In the genomic region with DNA sequence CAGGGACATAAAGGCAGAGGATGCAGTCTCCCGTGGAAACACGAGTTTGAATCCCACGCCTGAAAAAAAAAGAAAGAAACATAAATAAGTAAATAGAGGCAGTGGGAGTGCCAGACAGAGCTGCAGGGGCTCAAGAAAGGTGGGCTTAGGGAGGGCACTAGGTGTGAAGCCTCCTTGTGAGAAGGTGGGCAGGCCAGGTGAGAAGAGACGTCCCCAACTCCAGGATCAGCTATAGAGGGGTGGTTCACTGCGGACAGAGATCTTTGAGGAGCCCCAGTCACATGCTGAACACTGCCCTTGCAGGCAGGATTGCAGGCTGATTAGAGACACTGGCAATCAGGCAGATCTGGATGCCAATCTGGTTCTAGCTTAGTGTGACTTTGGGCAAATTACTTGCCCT, we compare ENCODE assay signal across 28 cellular contexts.
A peak's percentile ranks its signal among the peaks of the same experiment; 100 is the strongest.
DNase-seq lines count a peak whose midpoint lies in the region; ATAC-seq, FAIRE-seq and TF ChIP-seq lines count a peak whose summit lies in the region.
"Had no signal": no experiment of that assay in that cellular context is flagged by ENCODE, and none has a peak within 500 bp of the region (broad histone marks: within the 10 kb centered on the region; RNA-seq: fewer than 3 reads in every experiment).

No MANE protein-coding gene starts in this region.

- H3K4me3 ChIP-seq in Peyer's patch, result no peak overlapping the region
- H3K4me3 ChIP-seq in astrocyte (ENCODE audit: insufficient read depth, low read depth, low read length), result no peak overlapping the region
- H3K4me3 ChIP-seq in smooth muscle cell, result no peak overlapping the region
- H3K4me3 ChIP-seq: breast epithelium, MG63, prostate gland had no signal

- no peak for TF ChIP-seq CTCF in Peyer's patch (IDR thresholded peaks at IDR 0.05)
- TF ChIP-seq CTCF in astrocyte (IDR thresholded peaks at IDR 0.05; ENCODE audit: insufficient read depth, low read depth, low read length), result no peak
- TF ChIP-seq CTCF in nephron (IDR thresholded peaks at IDR 0.05; ENCODE audit: unreplicated experiment in 3 of 3), result no peak
- no peak for TF ChIP-seq CTCF in smooth muscle cell (IDR thresholded peaks at IDR 0.05; ENCODE audit: borderline replicate concordance, insufficient read depth, poor library complexity, severe bottlenecking)

- H3K4me1 ChIP-seq in Peyer's patch, result no peaks in the 10 kb centered on the region
- peaks cover 37% of the 10 kb centered on the region for H3K4me1 ChIP-seq in astrocyte (ENCODE audit: insufficient read depth, low read length)
- H3K4me1 ChIP-seq in smooth muscle cell (ENCODE audit: low read depth), result peaks cover 25% of the 10 kb centered on the region
- H3K4me1 ChIP-seq: breast epithelium, prostate gland had no signal

- peak overlapping the region; percentile 22 for H3K27ac Mint-ChIP-seq in astrocyte (ENCODE audit: unreplicated experiment)
- peak overlapping the region; percentile 40 to 91 (median 63) for H3K27ac Mint-ChIP-seq in nephron
- H3K27ac Mint-ChIP-seq in stimulated activated naive B cell treated with anti-CD40 and anti-IgM and Interleukin-4, amounts not matched to agents 10 μg/mL and 1 μg/mL and 100 μg/mL, for 72 hours, result no peak overlapping the region
- H3K27ac Mint-ChIP-seq: activated CD8-positive, alpha-beta T cell treated with anti-CD3 and anti-CD28 coated beads, Interleukin-2, amount 10 ng/mL, durations not matched to agents 7 days and 5 days; activated T-helper 2 cell treated with anti-CD3 and anti-CD28 coated beads, Interferon-gamma antibody, Interleukin-2, Interleukin-4, amounts not matched to agents 10 μg/mL and 5 μg/mL and 100 μg/mL, durations not matched to agents 14 hours and 24 hours and 36 hours; CD8-positive, alpha-beta memory T cell; T-helper 2 cell treated with Interferon-gamma antibody and Interleukin-4, amounts not matched to agents 5 μg/mL and 100 μg/mL, for 36 hours had no signal

- H3K4me1 Mint-ChIP-seq in astrocyte (ENCODE audit: low read depth, unreplicated experiment) (peaks cover 40% of the 10 kb centered on the region), nephron (peaks cover 72% of the 10 kb centered on the region)
- peaks cover 15 to 22% of the 10 kb centered on the region in 2 donors for H3K4me1 Mint-ChIP-seq in stimulated activated naive B cell treated with anti-CD40 and anti-IgM and Interleukin-4, amounts not matched to agents 10 μg/mL and 1 μg/mL and 100 μg/mL, for 72 hours
- H3K4me1 Mint-ChIP-seq: CD8-positive, alpha-beta memory T cell had no signal

- H3K9me3 Mint-ChIP-seq in astrocyte (ENCODE audit: unreplicated experiment), result peaks cover 5% of the 10 kb centered on the region
- H3K9me3 Mint-ChIP-seq in nephron, result no peaks in the 10 kb centered on the region
- H3K9me3 Mint-ChIP-seq in stimulated activated naive B cell treated with anti-CD40 and anti-IgM and Interleukin-4, amounts not matched to agents 10 μg/mL and 1 μg/mL and 100 μg/mL, for 72 hours, result peaks cover 2 to 4% of the 10 kb centered on the region in 2 donors
- H3K9me3 Mint-ChIP-seq: activated naive CD4-positive, alpha-beta T cell treated with anti-CD3 and anti-CD28 coated beads, Interleukin-2, amount 50 U/mL, for 72 hours; activated T-helper 2 cell treated with anti-CD3 and anti-CD28 coated beads, Interferon-gamma antibody, Interleukin-2, Interleukin-4, amounts not matched to agents 10 μg/mL and 5 μg/mL and 100 μg/mL, durations not matched to agents 14 hours and 24 hours and 36 hours; CD8-positive, alpha-beta memory T cell; T-helper 2 cell treated with Interferon-gamma antibody and Interleukin-4, amounts not matched to agents 5 μg/mL and 100 μg/mL, for 36 hours had no signal

- H3K9me3 ChIP-seq in Peyer's patch (no peaks in the 10 kb centered on the region), astrocyte (ENCODE audit: insufficient read depth, low read depth, low read length) (no peaks in the 10 kb centered on the region), smooth muscle cell (replicated peaks; ENCODE audit: low read depth) (no peaks in the 10 kb centered on the region)
- H3K9me3 ChIP-seq: breast epithelium, MG63, prostate gland had no signal

- H3K4me3 Mint-ChIP-seq in astrocyte (ENCODE audit: unreplicated experiment) (no peak overlapping the region), nephron (no peak overlapping the region)
- H3K4me3 Mint-ChIP-seq in stimulated activated naive B cell treated with anti-CD40 and anti-IgM and Interleukin-4, amounts not matched to agents 10 μg/mL and 1 μg/mL and 100 μg/mL, for 72 hours, result no peak overlapping the region
- H3K4me3 Mint-ChIP-seq: activated CD8-positive, alpha-beta T cell treated with anti-CD3 and anti-CD28 coated beads, Interleukin-2, amount 10 ng/mL, durations not matched to agents 7 days and 5 days; CD8-positive, alpha-beta memory T cell; T-helper 2 cell treated with Interferon-gamma antibody and Interleukin-4, amounts not matched to agents 5 μg/mL and 100 μg/mL, for 36 hours had no signal

- TF ChIP-seq POLR2A in Peyer's patch (IDR thresholded peaks at IDR 0.05), result no peak

- no peak for ATAC-seq in stimulated activated naive B cell treated with anti-CD40 and anti-IgM and Interleukin-4, amounts not matched to agents 10 μg/mL and 1 μg/mL and 100 μg/mL, for 72 hours (replicated peaks)
- ATAC-seq: activated CD8-positive, alpha-beta T cell treated with anti-CD3 and anti-CD28 coated beads, Interleukin-2, amount 10 ng/mL, durations not matched to agents 7 days and 5 days; activated naive CD4-positive, alpha-beta T cell treated with anti-CD3 and anti-CD28 coated beads, Interleukin-2, amount 50 U/mL, for 72 hours had no signal

- H2AFZ ChIP-seq in astrocyte (ENCODE audit: low read depth, low read length) (no peak overlapping the region), smooth muscle cell (ENCODE audit: low read depth) (no peak overlapping the region)

- H3K36me3 ChIP-seq in Peyer's patch, result no peaks in the 10 kb centered on the region
- no peaks in the 10 kb centered on the region for H3K36me3 ChIP-seq in astrocyte (ENCODE audit: insufficient read depth, low read length)
- no peaks in the 10 kb centered on the region for H3K36me3 ChIP-seq in smooth muscle cell (ENCODE audit: low read depth)
- H3K36me3 ChIP-seq: breast epithelium, MG63, prostate gland had no signal

- peak overlapping the region; percentile 60 for H3K9ac ChIP-seq in astrocyte (ENCODE audit: low read length)
- no peak overlapping the region for H3K9ac ChIP-seq in smooth muscle cell (ENCODE audit: low read depth)

- peaks cover 10% of the 10 kb centered on the region for H3F3A ChIP-seq in smooth muscle cell (ENCODE audit: low read depth)

- H3K4me2 ChIP-seq in astrocyte (ENCODE audit: low read length) (no peak overlapping the region), smooth muscle cell (peak overlapping the region; percentile 44)

- 90% methylated on average over 5 of the region's 5 CpGs for WGBS in smooth muscle cell (ENCODE audit: low lambda C conversion rate)

- H3K27me3 Mint-ChIP-seq in astrocyte (ENCODE audit: low read depth, unreplicated experiment) (no peaks in the 10 kb centered on the region), nephron (ENCODE audit: low read depth) (peaks cover 8% of the 10 kb centered on the region)
- peaks cover 24 to 29% of the 10 kb centered on the region in 2 donors for H3K27me3 Mint-ChIP-seq in stimulated activated naive B cell treated with anti-CD40 and anti-IgM and Interleukin-4, amounts not matched to agents 10 μg/mL and 1 μg/mL and 100 μg/mL, for 72 hours

- H3K27ac ChIP-seq in Peyer's patch (no peak overlapping the region), astrocyte (ENCODE audit: low read depth, low read length) (no peak overlapping the region), smooth muscle cell (ENCODE audit: low read depth) (peak overlapping the region; percentile 68)
- H3K27ac ChIP-seq: breast epithelium, prostate gland had no signal

- DNase-seq in Peyer's patch (peak in 2 of 3 donors; percentile 7 to 18), astrocyte (ENCODE audit: low read depth) (no peak), smooth muscle cell (lab: John Stamatoyannopoulos, UW; ENCODE audit: unreplicated experiment) (no peak), OCI-M1 (lab: John Stamatoyannopoulos, UW) (no peak), GM19238 (ENCODE audit: insufficient read length, low spot score) (no peak)
- no peak for DNase-seq in stimulated activated naive B cell treated with anti-CD40 and anti-IgM and Interleukin-4, amounts not matched to agents 10 μg/mL and 1 μg/mL and 100 μg/mL, for 72 hours
- DNase-seq: activated CD4-positive, alpha-beta T cell treated with anti-CD3 and anti-CD28 coated beads for 4 hours; activated CD8-positive, alpha-beta T cell treated with anti-CD3 and anti-CD28 coated beads, Interleukin-2, amount 10 ng/mL, durations not matched to agents 7 days and 5 days; activated T-cell treated with anti-CD3 and anti-CD28 coated beads for 4 hours; CD8-positive, alpha-beta memory T cell; effector CD8-positive, alpha-beta T cell; erythroblast; KG1; MG63; NCI-H2029 treated with DMSO at 0.1 percent for 48 hours; NCI-H526 treated with DMSO at 0.1 percent for 48 hours; SIG-M5; stimulated activated naive CD4-positive, alpha-beta T cell had no signal

- H3K36me3 Mint-ChIP-seq in astrocyte (ENCODE audit: low read depth, unreplicated experiment) (no peaks in the 10 kb centered on the region), nephron (ENCODE audit: low read depth) (no peaks in the 10 kb centered on the region)
- H3K36me3 Mint-ChIP-seq in stimulated activated naive B cell treated with anti-CD40 and anti-IgM and Interleukin-4, amounts not matched to agents 10 μg/mL and 1 μg/mL and 100 μg/mL, for 72 hours, result no peaks in the 10 kb centered on the region
- H3K36me3 Mint-ChIP-seq: activated naive CD4-positive, alpha-beta T cell treated with anti-CD3 and anti-CD28 coated beads, Interleukin-2, amount 50 U/mL, for 72 hours; CD8-positive, alpha-beta memory T cell had no signal

- H3K27me3 ChIP-seq in Peyer's patch, result no peaks in the 10 kb centered on the region
- no peaks in the 10 kb centered on the region for H3K27me3 ChIP-seq in astrocyte (ENCODE audit: insufficient read depth, low read length)
- no peaks in the 10 kb centered on the region for H3K27me3 ChIP-seq in smooth muscle cell (ENCODE audit: low read depth)
- H3K27me3 ChIP-seq: breast epithelium, MG63 had no signal

- no peak for FAIRE-seq in astrocyte (lab: Jason Lieb, UNC)
- FAIRE-seq: colon, GM18507, H54, HTR-8/SVneo had no signal

- H4K20me1 ChIP-seq in astrocyte (ENCODE audit: insufficient read depth, low read length) (no peaks in the 10 kb centered on the region), smooth muscle cell (ENCODE audit: low read depth) (no peaks in the 10 kb centered on the region)

- H3K79me2 ChIP-seq in astrocyte (ENCODE audit: insufficient read depth, low read length) (no peaks in the 10 kb centered on the region), smooth muscle cell (ENCODE audit: low read depth) (no peaks in the 10 kb centered on the region)

Comparison
In these comparisons a context has a peak if more than half of its experiments do, and no peak if none do; other contexts are left out.
1. DNase-seq: peak in Peyer's patch (2 of 3); none in astrocyte (single experiment), smooth muscle cell (single experiment), stimulated activated naive B cell treated with anti-CD40 and anti-IgM and Interleukin-4, amounts not matched to agents 10 μg/mL and 1 μg/mL and 100 μg/mL, for 72 hours (single experiment), OCI-M1 (single experiment) and GM19238 (single experiment).